In the genomic region with DNA sequence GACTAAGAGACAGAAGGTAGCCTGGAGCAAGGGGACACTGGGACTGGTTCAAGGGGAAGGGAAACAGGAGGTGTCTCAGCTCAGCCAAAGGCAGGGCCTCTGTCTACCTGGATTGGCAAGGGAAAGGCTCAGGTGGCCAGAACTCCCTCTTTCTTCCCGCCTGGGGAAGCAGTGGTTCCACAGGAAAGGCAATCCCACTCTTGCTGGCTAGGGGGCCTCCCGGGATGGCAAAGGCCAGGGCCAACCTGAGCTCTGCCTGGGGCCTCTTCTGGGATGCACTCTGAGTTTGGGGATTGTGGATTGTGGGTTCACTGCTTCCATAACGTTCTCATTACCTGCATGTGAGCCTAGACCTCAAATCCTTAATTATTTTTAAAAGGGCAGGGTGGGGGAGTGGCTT, we compare ENCODE assay signal across 15 cellular contexts. TPM values are rescaled to one million over a fixed set of nuclear protein-coding genes. Genes with fewer than 3 reads are reported as not detected.
"Had no signal": no experiment of that assay in that cellular context is flagged by ENCODE, and none has a peak within 500 bp of the region (broad histone marks: within the 10 kb centered on the region; RNA-seq: fewer than 3 reads in every experiment).

No MANE protein-coding gene starts in this region.

- H3K4me1 ChIP-seq: body of pancreas, left lung, psoas muscle, stomach had no signal

- H3K27ac Mint-ChIP-seq: activated CD4-positive, alpha-beta memory T cell treated with anti-CD3 and anti-CD28 coated beads, Interleukin-2, amount 10 ng/mL, durations not matched to agents 7 days and 5 days; activated CD4-positive, alpha-beta T cell treated with anti-CD3 and anti-CD28 coated beads for 36 hours; activated naive CD8-positive, alpha-beta T cell treated with anti-CD3 and anti-CD28 coated beads, Interleukin-2, amount 10 ng/mL, durations not matched to agents 7 days and 5 days; activated T-helper 2 cell treated with anti-CD3 and anti-CD28 coated beads, Interferon-gamma antibody, Interleukin-2, Interleukin-4, amounts not matched to agents 10 μg/mL and 5 μg/mL and 100 μg/mL, durations not matched to agents 14 hours and 24 hours and 36 hours had no signal

- H3K27me3 ChIP-seq: body of pancreas, left lung, stomach had no signal

- H3K9me3 ChIP-seq: body of pancreas, left lung, psoas muscle, stomach had no signal

- H3K36me3 ChIP-seq: left lung, stomach had no signal

- H3K36me3 Mint-ChIP-seq: activated naive CD8-positive, alpha-beta T cell treated with anti-CD3 and anti-CD28 coated beads, Interleukin-2, amount 10 ng/mL, durations not matched to agents 7 days and 5 days had no signal

- H3K4me3 ChIP-seq: body of pancreas, left lung, psoas muscle, skin epidermis, stomach had no signal

- DNase-seq: activated naive CD8-positive, alpha-beta T cell treated with anti-CD3 and anti-CD28 coated beads, Interleukin-2, amount 10 ng/mL, durations not matched to agents 7 days and 5 days; foreskin melanocyte; hippocampal formation; kidney had no signal

- H3K4me1 Mint-ChIP-seq: activated CD4-positive, alpha-beta memory T cell treated with anti-CD3 and anti-CD28 coated beads, Interleukin-2, amount 10 ng/mL, durations not matched to agents 7 days and 5 days; activated CD4-positive, alpha-beta T cell treated with anti-CD3 and anti-CD28 coated beads for 36 hours; neural crest cell had no signal

- H3K27ac ChIP-seq: body of pancreas, left lung, psoas muscle, skin epidermis, stomach had no signal

- H3K9me3 Mint-ChIP-seq: activated CD4-positive, alpha-beta memory T cell treated with anti-CD3 and anti-CD28 coated beads, Interleukin-2, amount 10 ng/mL, durations not matched to agents 7 days and 5 days; activated naive CD8-positive, alpha-beta T cell treated with anti-CD3 and anti-CD28 coated beads, Interleukin-2, amount 10 ng/mL, durations not matched to agents 7 days and 5 days; activated T-helper 2 cell treated with anti-CD3 and anti-CD28 coated beads, Interferon-gamma antibody, Interleukin-2, Interleukin-4, amounts not matched to agents 10 μg/mL and 5 μg/mL and 100 μg/mL, durations not matched to agents 14 hours and 24 hours and 36 hours; neural crest cell had no signal

- H3K27me3 Mint-ChIP-seq: activated CD4-positive, alpha-beta memory T cell treated with anti-CD3 and anti-CD28 coated beads, Interleukin-2, amount 10 ng/mL, durations not matched to agents 7 days and 5 days; activated CD4-positive, alpha-beta T cell treated with anti-CD3 and anti-CD28 coated beads for 36 hours; activated naive CD8-positive, alpha-beta T cell treated with anti-CD3 and anti-CD28 coated beads, Interleukin-2, amount 10 ng/mL, durations not matched to agents 7 days and 5 days had no signal

- H3K4me3 Mint-ChIP-seq: activated CD4-positive, alpha-beta memory T cell treated with anti-CD3 and anti-CD28 coated beads, Interleukin-2, amount 10 ng/mL, durations not matched to agents 7 days and 5 days; activated CD4-positive, alpha-beta T cell treated with anti-CD3 and anti-CD28 coated beads for 36 hours; activated naive CD8-positive, alpha-beta T cell treated with anti-CD3 and anti-CD28 coated beads, Interleukin-2, amount 10 ng/mL, durations not matched to agents 7 days and 5 days; neural crest cell had no signal

RNA-seq across cellular contexts. Expression of a gene that starts 34.6 kb away (rescaled TPM):
- total RNA-seq: dermis microvascular lymphatic vessel endothelial cell, epithelial cell of proximal tubule had no signal
